ENCODE assay signal across 8 cellular contexts in the genomic region with DNA sequence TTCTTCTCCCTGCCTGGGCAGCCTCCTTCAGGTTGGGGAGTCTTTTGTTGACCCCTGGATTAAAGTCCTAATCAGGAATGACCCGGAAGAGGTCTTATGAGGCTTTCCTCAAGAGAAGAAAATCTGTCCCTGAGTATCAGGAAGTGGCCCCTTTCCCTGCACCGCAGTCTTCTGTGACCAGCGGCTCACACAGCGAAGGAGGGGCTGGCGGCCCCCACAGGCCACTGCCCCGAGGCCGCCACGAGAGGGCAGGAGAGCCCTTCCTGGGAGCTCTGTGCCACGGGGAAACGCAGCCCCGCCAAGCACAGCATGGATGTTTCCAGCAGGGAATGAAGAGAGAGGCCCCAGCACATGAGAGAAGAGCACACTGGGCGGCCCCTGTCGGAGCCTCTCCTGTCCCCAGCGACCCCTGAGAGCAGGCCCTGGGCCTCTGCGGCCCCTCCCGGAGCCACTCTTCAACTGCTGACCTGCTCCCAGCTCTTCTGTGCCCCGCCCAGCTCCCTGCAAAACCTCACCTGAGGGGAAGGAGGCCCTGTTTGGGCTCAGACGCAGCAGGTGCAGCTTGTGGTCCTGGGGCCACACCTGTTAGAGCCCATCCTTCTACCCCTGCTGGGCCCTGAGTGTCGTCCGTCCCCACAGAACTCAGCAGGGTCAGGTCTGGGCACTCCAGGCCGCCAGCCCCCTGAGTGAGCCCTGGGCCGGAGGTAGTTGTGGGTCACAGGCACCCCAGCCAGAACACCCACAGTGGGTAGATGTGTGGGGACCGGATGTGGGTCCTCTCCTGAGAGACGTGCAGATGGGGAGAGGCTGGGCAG. TPM values are rescaled to one million over a fixed set of nuclear protein-coding genes. Genes with fewer than 3 reads are reported as not detected.
DNase-seq lines count a peak whose midpoint lies in the region; ATAC-seq and TF ChIP-seq lines count a peak whose summit lies in the region.

No MANE protein-coding gene starts in this region.

- DNase-seq in GM12864 (ENCODE audit: low read depth) (no peak), NCI-H1092 (lab: John Stamatoyannopoulos, UW) (peak; percentile 77), SW 1271 (lab: John Stamatoyannopoulos, UW) (peak; percentile 34 to 42), head of caudate nucleus (peak; percentile 68 to 95 (median 88)), pons (ENCODE audit: low spot score) (peak; percentile 84), transverse colon (peak; percentile 83)
- DNase-seq in activated naive CD8-positive, alpha-beta T cell treated with anti-CD3 and anti-CD28 coated beads for 36 hours: peak; percentile 81

- no peaks in the 10 kb centered on the region for H3K9me3 Mint-ChIP-seq in activated naive CD8-positive, alpha-beta T cell treated with anti-CD3 and anti-CD28 coated beads for 36 hours

- peaks cover 5% of the 10 kb centered on the region for H3K27me3 Mint-ChIP-seq in activated naive CD8-positive, alpha-beta T cell treated with anti-CD3 and anti-CD28 coated beads for 36 hours

- H3K36me3 ChIP-seq in transverse colon: no peaks in the 10 kb centered on the region

- WGBS in transverse colon (ENCODE audit: low coverage in 1 of 2), 2 donors: 0 to 18% methylated on average over 1 to 24 of the region's 24 CpGs

- H3K9me3 ChIP-seq in transverse colon: no peaks in the 10 kb centered on the region

- H3K27ac Mint-ChIP-seq in activated naive CD8-positive, alpha-beta T cell treated with anti-CD3 and anti-CD28 coated beads for 36 hours: no peak overlapping the region

- peak overlapping the region; percentile 88 to 95 (median 92) for H3K27ac ChIP-seq in transverse colon

- H3K27me3 ChIP-seq in transverse colon: no peaks in the 10 kb centered on the region

- TF ChIP-seq CTCF in GM12864 (IDR thresholded peaks at IDR 0.05; ENCODE audit: low read depth, low read length, missing control alignments) (peak; percentile 85), transverse colon (IDR thresholded peaks at IDR 0.05) (peak; percentile 91 to 96 (median 94))

- no peak for TF ChIP-seq EP300 in transverse colon (IDR thresholded peaks at IDR 0.05; ENCODE audit: low read depth)

- H3K36me3 Mint-ChIP-seq in activated naive CD8-positive, alpha-beta T cell treated with anti-CD3 and anti-CD28 coated beads for 36 hours: no peaks in the 10 kb centered on the region

- H3K4me3 ChIP-seq in GM12864 (ENCODE audit: low read depth, low read length): no peak overlapping the region
- H3K4me3 ChIP-seq in transverse colon: no peak overlapping the region

- intact Hi-C loops in head of caudate nucleus (cut with DNase I): loop anchor here (2.0 kb wide), 1 partner anchor 146 kb away; no protein-coding TSS in a partner anchor
- intact Hi-C loops in transverse colon (cut with DNase I; ENCODE audit: low total_unique reads): loop anchor here (1.0 kb wide), 1 partner anchor 147 kb away; no protein-coding TSS in a partner anchor

- no peak for TF ChIP-seq POLR2A in transverse colon (IDR thresholded peaks at IDR 0.05)

- H3K4me1 Mint-ChIP-seq in activated naive CD8-positive, alpha-beta T cell treated with anti-CD3 and anti-CD28 coated beads for 36 hours: peaks cover 13% of the 10 kb centered on the region

- in situ Hi-C loops in transverse colon (cut with MboI; ENCODE audit: low pct_ligation_motif_present in 1 of 4, low pct_unique_long_range_greater_than_20kb in 1 of 4, low sequenced_read_pairs in 3 of 4): loop anchor here in 2 of 4 donors (10.0 to 25.0 kb wide), 3 partner anchors 62 to 170 kb away; no protein-coding TSS in a partner anchor

- no peak overlapping the region for H3K4me3 Mint-ChIP-seq in activated naive CD8-positive, alpha-beta T cell treated with anti-CD3 and anti-CD28 coated beads for 36 hours

- no peak for ATAC-seq in HG02763 (IDR thresholded peaks at IDR 0.05; ENCODE audit: unreplicated experiment)

- peaks cover 33 to 44% (median 40%) of the 10 kb centered on the region in 4 donors for H3K4me1 ChIP-seq in transverse colon

RNA-seq across cellular contexts. Expression of gene POFUT2, which starts 4.9 kb away (rescaled TPM):
- total RNA-seq in activated naive CD8-positive, alpha-beta T cell treated with anti-CD3 and anti-CD28 coated beads for 36 hours: 10 to 100 TPM; 11.6 to 13.3 TPM
- 10 to 100 TPM; 29.9 to 79.3 (median 33.3) TPM for total RNA-seq in transverse colon
